ENCODE assay signal across 37 cellular contexts in the genomic region with DNA sequence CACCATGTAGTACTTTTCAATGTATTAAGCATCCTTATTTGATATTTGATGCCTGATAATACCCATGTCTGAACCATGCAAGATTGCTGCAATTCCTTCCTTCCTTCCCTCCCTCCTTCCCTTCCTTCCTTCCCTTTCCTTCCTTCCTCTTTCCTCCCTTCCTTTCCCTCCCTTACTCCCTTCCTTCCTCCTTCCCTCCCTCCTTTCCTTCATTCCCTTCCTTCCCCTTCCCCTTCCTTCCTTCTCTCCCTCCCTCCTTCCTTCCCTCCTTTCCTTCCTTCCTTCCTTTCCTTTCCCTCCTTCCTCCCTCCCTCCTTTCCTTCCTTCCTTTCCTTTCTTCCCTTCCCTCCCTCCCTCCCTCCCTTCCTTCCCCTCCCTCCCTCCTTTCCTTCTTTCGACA. TPM values are rescaled to one million over a fixed set of nuclear protein-coding genes. Genes with fewer than 3 reads are reported as not detected.
"Had no signal": no experiment of that assay in that cellular context is flagged by ENCODE, and none has a peak within 500 bp of the region (broad histone marks: within the 10 kb centered on the region; RNA-seq: fewer than 3 reads in every experiment).

No MANE protein-coding gene starts in this region.

- H3K4me3 ChIP-seq: adrenal gland, ascending aorta, body of pancreas, breast epithelium, cardiac muscle cell had no signal

- H3K36me3 ChIP-seq: adrenal gland, ascending aorta, brain microvascular endothelial cell, breast epithelium, cardiac muscle cell had no signal

- H3K27me3 ChIP-seq: adrenal gland, ascending aorta, body of pancreas, brain microvascular endothelial cell, breast epithelium, cardiac muscle cell had no signal

- H3K27ac ChIP-seq: adrenal gland, ascending aorta, body of pancreas, brain microvascular endothelial cell, breast epithelium, cardiac muscle cell had no signal

- FAIRE-seq: astrocyte, bronchial epithelial cell had no signal

- ATAC-seq: activated naive CD4-positive, alpha-beta T cell treated with anti-CD3 and anti-CD28 coated beads, Interleukin-2, amount 50 U/mL, for 72 hours; activated naive CD8-positive, alpha-beta T cell treated with anti-CD3 and anti-CD28 coated beads, Interleukin-2, amount 50 U/mL, for 24 hours; activated T-cell treated with anti-CD3 and anti-CD28 coated beads, Interleukin-2, amount 50 U/mL, for 4 hours; activated T-cell treated with anti-CD3 and anti-CD28 coated beads, Interleukin-2, amount 50 U/mL, for 72 hours; activated T-helper 17 cell treated with anti-CD3 and anti-CD28 coated beads, Interleukin-2, amount 50 U/mL, for 72 hours; body of pancreas had no signal

- DNase-seq: activated effector memory CD4-positive, alpha-beta T cell treated with anti-CD3 and anti-CD28 coated beads, Interleukin-2, amount 50 U/mL, for 16 hours; activated effector memory CD4-positive, alpha-beta T cell treated with Interleukin-2 at 50 U/mL for 16 hours; activated gamma-delta T cell; activated gamma-delta T cell treated with Interleukin-2 at 50 U/mL for 16 hours; activated naive CD4-positive, alpha-beta T cell; activated naive CD4-positive, alpha-beta T cell treated with anti-CD3 and anti-CD28 coated beads for 36 hours; activated naive CD4-positive, alpha-beta T cell treated with anti-CD3 and anti-CD28 coated beads, Interleukin-2, amount 10 ng/mL, durations not matched to agents 7 days and 5 days; activated naive CD4-positive, alpha-beta T cell treated with anti-CD3 and anti-CD28 coated beads, Interleukin-2, amount 50 U/mL, for 16 hours; activated naive CD4-positive, alpha-beta T cell treated with Interleukin-2 at 50 U/mL for 16 hours; activated naive CD8-positive, alpha-beta T cell treated with anti-CD3 and anti-CD28 coated beads for 36 hours; activated naive CD8-positive, alpha-beta T cell treated with anti-CD3 and anti-CD28 coated beads, Interleukin-2, amount 10 ng/mL, durations not matched to agents 7 days and 5 days; activated naive CD8-positive, alpha-beta T cell treated with anti-CD3 and anti-CD28 coated beads, Interleukin-2, amount 50 U/mL, for 24 hours; activated T-cell treated with anti-CD3 and anti-CD28 coated beads, Interleukin-2, amount 50 U/mL, for 24 hours; activated T-cell treated with anti-CD3 and anti-CD28 coated beads, Interleukin-2, amount 50 U/mL, for 4 hours; activated T-cell treated with anti-CD3 and anti-CD28 coated beads, Interleukin-2, amount 50 U/mL, for 48 hours; activated T-cell treated with anti-CD3 and anti-CD28 coated beads, Interleukin-2, amount 50 U/mL, for 72 hours; adrenal gland; amniotic stem cell; amygdala; anterior cingulate cortex; body of pancreas; brain microvascular endothelial cell; caudate nucleus; central memory CD4-positive, alpha-beta T cell; cerebellar nuclear complex had no signal

- H3K4me1 ChIP-seq: ascending aorta, breast epithelium had no signal

- H3K9me3 ChIP-seq: adrenal gland, ascending aorta, body of pancreas, breast epithelium had no signal

RNA-seq across cellular contexts. Expression of a gene that starts 29.7 kb away (rescaled TPM):
- total RNA-seq: activated naive CD8-positive, alpha-beta T cell treated with anti-CD3 and anti-CD28 coated beads, Interleukin-2, amount 10 ng/mL, durations not matched to agents 7 days and 5 days; aorta; ascending aorta had no signal

RNA-seq across cellular contexts. Expression of a gene that starts 33.7 kb away (rescaled TPM):
- total RNA-seq: ascending aorta had no signal

RNA-seq across cellular contexts. Expression of a gene that starts 54.8 kb away (rescaled TPM):
- total RNA-seq: activated naive CD4-positive, alpha-beta T cell treated with anti-CD3 and anti-CD28 coated beads for 36 hours; activated naive CD4-positive, alpha-beta T cell treated with anti-CD3 and anti-CD28 coated beads, Interleukin-2, amount 50 U/mL, for 72 hours; activated naive CD8-positive, alpha-beta T cell treated with anti-CD3 and anti-CD28 coated beads, Interleukin-2, amount 10 ng/mL, durations not matched to agents 7 days and 5 days; activated T-cell treated with anti-CD3 and anti-CD28 coated beads, Interleukin-2, amount 50 U/mL, for 4 hours; activated T-cell treated with anti-CD3 and anti-CD28 coated beads, Interleukin-2, amount 50 U/mL, for 72 hours; activated T-helper 1 cell treated with anti-CD3 and anti-CD28 coated beads, Interleukin-12 subunit alpha, Interleukin-12 subunit beta, Interleukin-2, Interleukin-4 antibody, amounts not matched to agents 30 ng/mL and 10 ng/mL and 1 ng/mL, durations not matched to agents 14 hours and 24 hours and 36 hours; activated T-helper 17 cell treated with anti-CD3 and anti-CD28 coated beads, Interleukin-2, amount 50 U/mL, for 72 hours; activated T-helper 2 cell treated with anti-CD3 and anti-CD28 coated beads, Interferon-gamma antibody, Interleukin-2, Interleukin-4, amounts not matched to agents 10 μg/mL and 5 μg/mL and 100 μg/mL, durations not matched to agents 14 hours and 24 hours and 36 hours; ascending aorta; astrocyte; bronchial epithelial cell; cardiac septum; chondrocyte had no signal
- polyA plus RNA-seq: aorta had no signal
